ENCODE assay signal across 17 cellular contexts in genomic region chr15:86620113-86620512, GRCh38.
"Had no signal": no experiment of that assay in that cellular context is flagged by ENCODE, and none has a peak within 500 bp of the region (broad histone marks: within the 10 kb centered on the region; RNA-seq: fewer than 3 reads in every experiment).

No MANE protein-coding gene starts in this region.

- H3K9me3 ChIP-seq: thoracic aorta had no signal

- H3K4me3 Mint-ChIP-seq: activated B cell treated with CpG ODN at 0.5 μM for 24 hours; activated T-cell treated with anti-CD3 and anti-CD28 coated beads, Interleukin-2, amount 50 U/mL, for 4 hours; naive B cell had no signal

- DNase-seq: activated B cell treated with CpG ODN at 0.5 μM for 24 hours; activated CD4-positive, alpha-beta T cell treated with anti-CD3 and anti-CD28 coated beads for 4 hours; activated CD4-positive, alpha-beta T cell treated with anti-CD3 and anti-CD28 coated beads, Interleukin-2, amount 50 U/mL, for 48 hours; activated CD8-positive, alpha-beta memory T cell treated with anti-CD3 and anti-CD28 coated beads, Interleukin-2, amount 50 U/mL, for 48 hours; activated naive CD4-positive, alpha-beta T cell treated with Interleukin-2 at 50 U/mL for 16 hours; activated T-cell treated with anti-CD3 and anti-CD28 coated beads, Interleukin-2, amount 50 U/mL, for 4 hours; amygdala; effector CD8-positive, alpha-beta T cell; hippocampal formation; kidney glomerular epithelial cell; naive B cell; stimulated activated CD4-positive, alpha-beta T cell treated with anti-CD3 and anti-CD28 coated beads, Interleukin-4, amount 100 ng/mL, for 24 hours; stimulated activated naive CD4-positive, alpha-beta T cell treated with Interleukin-2 at 50 U/mL for 16 hours; T-helper 9 cell had no signal

- H3K27ac ChIP-seq: thoracic aorta had no signal

- H3K9me3 Mint-ChIP-seq: activated T-cell treated with anti-CD3 and anti-CD28 coated beads, Interleukin-2, amount 50 U/mL, for 4 hours had no signal

- H3K36me3 Mint-ChIP-seq: naive B cell had no signal

- ATAC-seq: activated T-cell treated with anti-CD3 and anti-CD28 coated beads, Interleukin-2, amount 50 U/mL, for 4 hours; esophagus mucosa; SK-N-SH treated with all-trans-retinoic acid at 6 μM for 48 hours had no signal

- H3K4me1 Mint-ChIP-seq: activated B cell treated with CpG ODN at 0.5 μM for 24 hours, naive B cell had no signal

- H3K27ac Mint-ChIP-seq: activated B cell treated with CpG ODN at 0.5 μM for 24 hours, naive B cell had no signal

- H3K27me3 Mint-ChIP-seq: activated B cell treated with CpG ODN at 0.5 μM for 24 hours had no signal

- H3K36me3 ChIP-seq: thoracic aorta had no signal

- H3K4me3 ChIP-seq: thoracic aorta had no signal
